In genomic region chr6:10000461-10000992, GRCh38 we compare ENCODE assay signal across 21 cellular contexts.
A peak's percentile ranks its signal among the peaks of the same experiment; 100 is the strongest.
DNase-seq lines count a peak whose midpoint lies in the region; ATAC-seq and TF ChIP-seq lines count a peak whose summit lies in the region.
"Had no signal": no experiment of that assay in that cellular context is flagged by ENCODE, and none has a peak within 500 bp of the region (broad histone marks: within the 10 kb centered on the region; RNA-seq: fewer than 3 reads in every experiment).

No MANE protein-coding gene starts in this region.

- H3K9me3 ChIP-seq in SK-N-MC (ENCODE audit: low read depth, low read length): no peaks in the 10 kb centered on the region
- H3K9me3 ChIP-seq: BLaER1 had no signal

- H3K27ac ChIP-seq in SK-N-MC: 0 out of 2 replicates have a peak overlapping the region, but pooled peaks have one; percentile 2
- H3K27ac ChIP-seq in foreskin keratinocyte: no peak overlapping the region
- H3K27ac ChIP-seq: BLaER1 had no signal

- no peaks in the 10 kb centered on the region for H3K27me3 ChIP-seq in foreskin keratinocyte
- H3K27me3 ChIP-seq: BLaER1 had no signal

- TF ChIP-seq CTCF in foreskin keratinocyte (conservative IDR thresholded peaks at IDR 0.05): no peak

- H3K4me3 ChIP-seq in SK-N-MC: no peak overlapping the region
- H3K4me3 ChIP-seq: BLaER1, GM23338 had no signal

- H3K9ac ChIP-seq in SK-N-MC (ENCODE audit: insufficient read length): no peak overlapping the region
- H3K9ac ChIP-seq: BLaER1 had no signal

- no peaks in the 10 kb centered on the region for H3K4me1 ChIP-seq in foreskin keratinocyte
- H3K4me1 ChIP-seq: BLaER1 had no signal

- no peaks in the 10 kb centered on the region for H3K36me3 ChIP-seq in SK-N-MC (ENCODE audit: insufficient read depth, low read length)
- H3K36me3 ChIP-seq: BLaER1 had no signal

- ATAC-seq in foreskin keratinocyte (peak; percentile 57), HG02642 (IDR thresholded peaks at IDR 0.05; ENCODE audit: poor library complexity, unreplicated experiment) (no peak)
- ATAC-seq: GM23338 had no signal

- DNase-seq in EH (ENCODE audit: low read depth) (peak; percentile 65), LHCN-M2 (ENCODE audit: low read depth) (peak; percentile 0), SK-N-MC (ENCODE audit: low read depth, low spot score) (peak; percentile 53), foreskin keratinocyte (peak; percentile 49 to 76), foreskin melanocyte (no peak), islet precursor cell (no peak)
- DNase-seq in stimulated activated naive CD4-positive, alpha-beta T cell treated with Interleukin-2 at 50 U/mL for 16 hours (lab: John Stamatoyannopoulos, UW): no peak
- DNase-seq: CD8-positive, alpha-beta memory T cell; DMS53; KBM-7; NCI-H1105 treated with DMSO at 0.1 percent for 48 hours; NCI-H1694; NCI-H2081 treated with DMSO at 0.1 percent for 48 hours; NCI-H510A; NCI-H748 treated with DMSO at 0.1 percent for 48 hours; NK-92 treated with Interleukin-12 subunit alpha and Interleukin-12 subunit beta, amount 100 ng/mL, for 24 hours; SHP77; T-helper 1 cell had no signal

Comparison
In these comparisons a context has a peak if more than half of its experiments do, and no peak if none do; other contexts are left out.
1. DNase-seq: peak in EH (single experiment), LHCN-M2 (single experiment), SK-N-MC (single experiment) and foreskin keratinocyte (2 of 2); none in stimulated activated naive CD4-positive, alpha-beta T cell treated with Interleukin-2 at 50 U/mL for 16 hours (single experiment), foreskin melanocyte (single experiment) and islet precursor cell (single experiment).